Comparison of ENCODE assay signal across 8 cellular contexts in the genomic region with DNA sequence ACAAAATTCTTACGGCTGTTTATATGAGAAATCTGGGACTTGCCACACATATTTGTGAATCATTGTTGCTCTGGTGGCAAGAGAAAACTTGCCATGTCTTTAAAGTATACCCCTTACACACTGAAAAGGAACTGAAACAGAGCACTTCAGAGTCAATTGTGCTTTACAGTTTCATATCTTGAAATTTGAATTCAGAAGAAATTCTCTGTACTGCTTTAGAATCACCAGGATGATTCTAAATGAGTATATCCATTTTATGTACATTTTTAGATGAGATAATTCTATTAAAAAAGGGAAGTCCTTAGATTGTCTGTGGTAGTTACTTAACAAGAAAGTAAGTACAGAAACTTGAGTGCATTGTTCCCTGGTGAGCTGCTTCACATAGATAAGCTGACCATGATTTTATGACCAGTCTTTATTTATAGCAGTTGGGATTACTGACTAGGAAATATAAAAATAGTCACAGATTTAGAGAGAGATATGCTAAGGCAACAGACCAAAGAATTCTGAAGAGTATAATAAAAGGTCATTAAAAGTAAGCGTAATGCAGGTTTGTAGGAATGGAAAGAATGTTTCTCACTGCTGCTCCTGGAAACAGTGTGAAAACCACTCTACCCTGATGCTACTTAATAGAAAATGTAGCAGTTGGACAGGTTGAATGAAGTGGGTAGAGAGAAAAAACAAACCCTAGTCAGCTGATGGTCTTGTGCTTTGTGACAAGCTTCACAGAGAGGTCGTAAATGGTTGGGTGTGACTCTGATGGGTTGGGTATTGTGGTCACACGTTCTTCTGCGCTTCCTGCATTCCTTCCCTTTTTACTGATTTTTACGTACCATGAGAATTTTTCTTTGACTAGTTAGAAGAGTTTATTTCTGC. TPM values are rescaled to one million over a fixed set of nuclear protein-coding genes. Genes with fewer than 3 reads are reported as not detected.
DNase-seq lines count a peak whose midpoint lies in the region; ATAC-seq and TF ChIP-seq lines count a peak whose summit lies in the region.

No MANE protein-coding gene starts in this region.

- H3K4me1 ChIP-seq in OCI-LY7 (ENCODE audit: insufficient read depth, low read length, poor library complexity, severe bottlenecking): peaks cover 31% of the 10 kb centered on the region
- peaks cover 4 to 30% of the 10 kb centered on the region in 2 donors for H3K4me1 ChIP-seq in naive thymus-derived CD4-positive, alpha-beta T cell (ENCODE audit: control insufficient read depth in 2 of 2, insufficient read depth in 2 of 2, low read length in 2 of 2)
- no peaks in the 10 kb centered on the region for H3K4me1 ChIP-seq in neural progenitor cell

- H3K4me3 ChIP-seq in AG09309 (ENCODE audit: control insufficient read depth, low read depth, low read length) (no peak overlapping the region), OCI-LY7 (ENCODE audit: low read depth, low read length, poor library complexity, severe bottlenecking) (no peak overlapping the region), neural progenitor cell (no peak overlapping the region)
- H3K4me3 ChIP-seq in naive thymus-derived CD4-positive, alpha-beta T cell (ENCODE audit: low read length): no peak overlapping the region

- peak overlapping the region; percentile 63 for H3K4me3 Mint-ChIP-seq in dendritic cell treated with granulocyte-macrophage colony-stimulating factor and Interleukin-4, amounts not matched to agents 40 ng/mL and 50 ng/mL, for 4 days
- H3K4me3 Mint-ChIP-seq in naive thymus-derived CD4-positive, alpha-beta T cell: peak overlapping the region; percentile 62 to 88 (median 75)
- H3K4me3 Mint-ChIP-seq in neural progenitor cell: no peak overlapping the region

- H3K27ac Mint-ChIP-seq in dendritic cell treated with granulocyte-macrophage colony-stimulating factor and Interleukin-4, amounts not matched to agents 40 ng/mL and 50 ng/mL, for 4 days: peak overlapping the region; percentile 97
- peak overlapping the region; percentile 71 to 87 (median 82) for H3K27ac Mint-ChIP-seq in naive thymus-derived CD4-positive, alpha-beta T cell
- no peak overlapping the region for H3K27ac Mint-ChIP-seq in neural progenitor cell

- intact Hi-C loops in OCI-LY7 (cut with micrococcal nuclease; ENCODE audit: unreplicated experiment): no loop called here
- intact Hi-C loops in dendritic cell treated with granulocyte-macrophage colony-stimulating factor and Interleukin-4, amounts not matched to agents 40 ng/mL and 50 ng/mL, for 4 days (cut with micrococcal nuclease): loop anchor here (1.0 to 2.0 kb wide), 3 partner anchors 8 to 87 kb away; a partner anchor contains a TSS
- intact Hi-C loops in naive thymus-derived CD4-positive, alpha-beta T cell (cut with micrococcal nuclease): loop anchor here (1.0 to 2.0 kb wide), 4 partner anchors 17 to 138 kb away; a partner anchor contains a TSS

- DNase-seq in AG09309 (ENCODE audit: low read depth) (peak; percentile 99), OCI-LY7 (ENCODE audit: low spot score) (peak; percentile 72), neural progenitor cell (ENCODE audit: low spot score) (no peak), HuH-7 (ENCODE audit: low spot score) (no peak)
- DNase-seq in naive thymus-derived CD4-positive, alpha-beta T cell: peak in 6 of 9 donors; percentile 28 to 51 (median 47)

- no peaks in the 10 kb centered on the region for H3K27me3 ChIP-seq in naive thymus-derived CD4-positive, alpha-beta T cell (ENCODE audit: control insufficient read depth in 2 of 2, insufficient read depth in 2 of 2, low read length in 2 of 2)
- H3K27me3 ChIP-seq in neural progenitor cell: no peaks in the 10 kb centered on the region

- H3K4me1 Mint-ChIP-seq in dendritic cell treated with granulocyte-macrophage colony-stimulating factor and Interleukin-4, amounts not matched to agents 40 ng/mL and 50 ng/mL, for 4 days (ENCODE audit: low read depth): peaks cover 79% of the 10 kb centered on the region
- peaks cover 31 to 58% (median 44%) of the 10 kb centered on the region in 7 donors for H3K4me1 Mint-ChIP-seq in naive thymus-derived CD4-positive, alpha-beta T cell
- H3K4me1 Mint-ChIP-seq in neural progenitor cell: peaks cover 18% of the 10 kb centered on the region

- no peaks in the 10 kb centered on the region for H3K9me2 ChIP-seq in OCI-LY7 (ENCODE audit: insufficient read depth, low read length)

- ATAC-seq in GM18517 (IDR thresholded peaks at IDR 0.05; ENCODE audit: unreplicated experiment): peak; percentile 86
- peak; percentile 90 for ATAC-seq in HG02938 (IDR thresholded peaks at IDR 0.05; ENCODE audit: unreplicated experiment)
- peak; percentile 84 for ATAC-seq in naive thymus-derived CD4-positive, alpha-beta T cell

- H3K79me2 ChIP-seq in OCI-LY7 (ENCODE audit: insufficient read depth, low read depth, low read length): no peaks in the 10 kb centered on the region
- no peaks in the 10 kb centered on the region for H3K79me2 ChIP-seq in neural progenitor cell (ENCODE audit: low read depth)

- TF ChIP-seq CTCF in AG09309 (IDR thresholded peaks at IDR 0.05; ENCODE audit: control insufficient read depth, insufficient read depth, low read depth, low read length, missing control alignments) (no peak), OCI-LY7 (conservative IDR thresholded peaks at IDR 0.05; ENCODE audit: low read length) (no peak), neural progenitor cell (IDR thresholded peaks at IDR 0.05) (no peak)

- H3K4me2 ChIP-seq in OCI-LY7 (ENCODE audit: low read length): peak overlapping the region; percentile 50
- H3K4me2 ChIP-seq in neural progenitor cell: no peak overlapping the region

- BruUV-seq in OCI-LY7 (replicated peaks; lab: Mats Ljungman, UMichigan): no TSS peak

- H4K20me1 ChIP-seq in OCI-LY7 (ENCODE audit: insufficient read depth, low read length): 0 out of 2 replicates have a peak, but pooled peaks cover 6% of the 10 kb centered on the region
- H4K20me1 ChIP-seq in neural progenitor cell (ENCODE audit: low read depth): no peaks in the 10 kb centered on the region

- H3K9me3 Mint-ChIP-seq in dendritic cell treated with granulocyte-macrophage colony-stimulating factor and Interleukin-4, amounts not matched to agents 40 ng/mL and 50 ng/mL, for 4 days: no peaks in the 10 kb centered on the region
- H3K9me3 Mint-ChIP-seq in naive thymus-derived CD4-positive, alpha-beta T cell: no peaks in the 10 kb centered on the region
- H3K9me3 Mint-ChIP-seq in neural progenitor cell: no peaks in the 10 kb centered on the region

- no peaks in the 10 kb centered on the region for H3K36me3 ChIP-seq in OCI-LY7 (ENCODE audit: insufficient read depth, low read length)
- no peaks in the 10 kb centered on the region for H3K36me3 ChIP-seq in naive thymus-derived CD4-positive, alpha-beta T cell (ENCODE audit: control insufficient read depth in 2 of 3, insufficient read depth in 3 of 3, low read length in 3 of 3)
- H3K36me3 ChIP-seq in neural progenitor cell: no peaks in the 10 kb centered on the region

- no peaks in the 10 kb centered on the region for H3K27me3 Mint-ChIP-seq in dendritic cell treated with granulocyte-macrophage colony-stimulating factor and Interleukin-4, amounts not matched to agents 40 ng/mL and 50 ng/mL, for 4 days
- H3K27me3 Mint-ChIP-seq in naive thymus-derived CD4-positive, alpha-beta T cell: no peaks in the 10 kb centered on the region
- no peaks in the 10 kb centered on the region for H3K27me3 Mint-ChIP-seq in neural progenitor cell (ENCODE audit: insufficient read depth, low read depth)

- no peak overlapping the region for H3K9ac ChIP-seq in neural progenitor cell

- H2AFZ ChIP-seq in OCI-LY7 (ENCODE audit: low read length) (no peak overlapping the region), neural progenitor cell (replicated peaks) (no peak overlapping the region)

- CTCF ChIA-PET in OCI-LY7 (lab: Charles Lee; ENCODE audit: unreplicated experiment): no interaction called here
- CTCF ChIA-PET in naive thymus-derived CD4-positive, alpha-beta T cell (lab: Charles Lee): no interaction called here

- no peaks in the 10 kb centered on the region for H3K9me3 ChIP-seq in OCI-LY7 (ENCODE audit: low read length)
- H3K9me3 ChIP-seq in naive thymus-derived CD4-positive, alpha-beta T cell (ENCODE audit: control insufficient read depth in 2 of 3, low read length in 3 of 3): no peaks in the 10 kb centered on the region
- no peaks in the 10 kb centered on the region for H3K9me3 ChIP-seq in neural progenitor cell (ENCODE audit: low read depth)

- H3K27ac ChIP-seq in OCI-LY7 (ENCODE audit: low read depth, low read length, poor library complexity, severe bottlenecking) (no peak overlapping the region), neural progenitor cell (no peak overlapping the region)
- peak overlapping the region; percentile 35 for H3K27ac ChIP-seq in naive thymus-derived CD4-positive, alpha-beta T cell (ENCODE audit: low read depth, low read length)

- H3F3A ChIP-seq in neural progenitor cell (ENCODE audit: low read depth): no peaks in the 10 kb centered on the region

- peaks cover 28% of the 10 kb centered on the region for H3K36me3 Mint-ChIP-seq in dendritic cell treated with granulocyte-macrophage colony-stimulating factor and Interleukin-4, amounts not matched to agents 40 ng/mL and 50 ng/mL, for 4 days (ENCODE audit: low read depth)
- peaks cover 0 to 12% (median 0%) of the 10 kb centered on the region in 5 donors for H3K36me3 Mint-ChIP-seq in naive thymus-derived CD4-positive, alpha-beta T cell
- no peaks in the 10 kb centered on the region for H3K36me3 Mint-ChIP-seq in neural progenitor cell

- POLR2A ChIA-PET in OCI-LY7 (lab: Charles Lee): interaction anchor here (0.6 to 1.8 kb wide), 2 partner anchors 10 to 13 kb away, joined by 4 to 10 read pairs; no protein-coding TSS in a partner anchor
- POLR2A ChIA-PET in naive thymus-derived CD4-positive, alpha-beta T cell (lab: Charles Lee): no interaction called here

RNA-seq across cellular contexts. Expression of a gene that starts 41.0 kb away (rescaled TPM):
- total RNA-seq in OCI-LY7 (2014; rRNA removed; shearing (Covaris generic)): 0.09 and 0.15 TPM in 2 replicates
- 1.0 and 1.2 TPM in 2 replicates for total RNA-seq in OCI-LY7 (2022)
- 10 to 100 TPM in 4 of 5 experiments, 1 to 10 TPM in 1; 9.8 to 19.5 (median 11.5) TPM for total RNA-seq in naive thymus-derived CD4-positive, alpha-beta T cell
- 1 to 10 TPM; 2.3 to 3.9 TPM for polyA plus RNA-seq in naive thymus-derived CD4-positive, alpha-beta T cell
- total RNA-seq in neural progenitor cell (ENCODE audit: low replicate concordance): 9.9 and 10.5 TPM in 2 replicates

Comparison
In these comparisons a context has a peak if more than half of its experiments do, and no peak if none do; other contexts are left out.
1. DNase-seq: peak in AG09309 (single experiment), OCI-LY7 (single experiment) and naive thymus-derived CD4-positive, alpha-beta T cell (6 of 9); none in neural progenitor cell (single experiment) and HuH-7 (single experiment).
2. Peak in every context shown above with its lines, with median percentiles within 50 percentile points of each other: ATAC-seq.